In genomic region chr10:3836222-3836820, GRCh38 we compare ENCODE assay signal across 10 cellular contexts. TPM values are rescaled to one million over a fixed set of nuclear protein-coding genes. Genes with fewer than 3 reads are reported as not detected.
DNase-seq lines count a peak whose midpoint lies in the region; ATAC-seq, FAIRE-seq and TF ChIP-seq lines count a peak whose summit lies in the region.
"Had no signal": no experiment of that assay in that cellular context is flagged by ENCODE, and none has a peak within 500 bp of the region (broad histone marks: within the 10 kb centered on the region; RNA-seq: fewer than 3 reads in every experiment).

No MANE protein-coding gene starts in this region.

- no peaks in the 10 kb centered on the region for H3K79me2 ChIP-seq in H1 (ENCODE audit: control insufficient read depth in 1 of 2, insufficient read depth in 2 of 2, low read length in 2 of 2)

- no peak overlapping the region for H2AK5ac ChIP-seq in H1 (ENCODE audit: low read depth, low read length)

- H2BK20ac ChIP-seq in H1 (ENCODE audit: low read length) = no peak overlapping the region

- H4K91ac ChIP-seq in H1 (replicated peaks; ENCODE audit: insufficient read length, low read length) = no peak overlapping the region

- CTCF ChIA-PET in H1 (lab: Charles Lee; ENCODE audit: partially characterized antibody) = interaction anchor here (0.9 to 1.5 kb wide), 2 partner anchors 14 to 60 kb away, joined by 3 read pairs; no protein-coding TSS in a partner anchor

- POLR2A ChIA-PET in H1 (lab: Charles Lee; ENCODE audit: partially characterized antibody) = interaction anchor here (0.7 kb wide), 1 partner anchor 764 kb away, joined by 3 read pairs; no protein-coding TSS in a partner anchor

- 89% methylated on average over 2 of the region's 2 CpGs; no CpG with 5 or more reads in 1 of the 2 experiments for WGBS in H1 (ENCODE audit: extremely low coverage in 1 of 2, insufficient coverage in 1 of 2, insufficient read length in 1 of 2, insufficient replicate concordance in 2 of 2, low coverage in 1 of 2, low lambda C conversion rate in 2 of 2, missing lambda C conversion rate in 1 of 2), 2 experiments

- no peaks in the 10 kb centered on the region for H3K23me2 ChIP-seq in H1 (ENCODE audit: low read depth, low read length)

- H3K4me3 ChIP-seq in H1 (ENCODE audit: extremely low read depth in 1 of 4, insufficient read depth in 2 of 4, low read depth in 3 of 4, low read length in 4 of 4) = no peak overlapping the region

- DNase-seq in GM13977 (ENCODE audit: low spot score) (peak; percentile 49), H1 (ENCODE audit: low read depth in 1 of 2, low spot score in 2 of 2) (no peak), cerebellar nuclear complex (lab: John Stamatoyannopoulos, UW) (no peak), AML-193 (lab: John Stamatoyannopoulos, UW) (no peak), amygdala (lab: John Stamatoyannopoulos, UW) (no peak), NCI-H1436 treated with DMSO at 0.1 percent for 48 hours (lab: John Stamatoyannopoulos, UW) (no peak)
- DNase-seq: Calu3, foreskin melanocyte had no signal

- H3K36me3 ChIP-seq in H1 (ENCODE audit: control insufficient read depth in 2 of 4, insufficient read depth in 4 of 4, low read length in 3 of 4) = no peaks in the 10 kb centered on the region

- H2BK15ac ChIP-seq in H1 (ENCODE audit: low read length) = no peak overlapping the region

- no peak overlapping the region for H2BK5ac ChIP-seq in H1 (ENCODE audit: low read depth, low read length)

- no peak for FAIRE-seq in H1 (lab: Jason Lieb, UNC)

- no peak overlapping the region for H2BK12ac ChIP-seq in H1 (ENCODE audit: low read depth, low read length)

- H3K18ac ChIP-seq in H1 (ENCODE audit: extremely low read depth, low read length) = no peak overlapping the region

- H3K27me3 ChIP-seq in H1 (replicated peaks in 1 of 4; ENCODE audit: control insufficient read depth in 3 of 4, extremely low read depth in 1 of 4, insufficient read depth in 3 of 4, low read length in 3 of 4) = no peaks in the 10 kb centered on the region

- peaks cover 0 to 4% (median 0%) of the 10 kb centered on the region in 4 experiments; a peak in 1 of 7 replicates for H3K4me1 ChIP-seq in H1 (replicated peaks in 1 of 4; ENCODE audit: control insufficient read depth in 3 of 4, insufficient read depth in 4 of 4, low read length in 3 of 4)

- no peak overlapping the region for H4K8ac ChIP-seq in H1 (ENCODE audit: extremely low read depth, insufficient read depth, low read length)

- H3K9me3 ChIP-seq in H1 (ENCODE audit: insufficient read depth in 2 of 2, low read depth in 1 of 2, low read length in 1 of 2) = no peaks in the 10 kb centered on the region

- in situ Hi-C loops in GM13977 (cut with MboI; ENCODE audit: low pct_unique_long_range_greater_than_20kb, low sequenced_read_pairs, unreplicated experiment) = no loop called here

- no peak overlapping the region for H3K27ac ChIP-seq in H1 (ENCODE audit: low read depth, low read length)

- no peak overlapping the region for H3K4me2 ChIP-seq in H1 (ENCODE audit: insufficient read depth in 1 of 2, low read depth in 2 of 2, low read length in 2 of 2)

- TF ChIP-seq CTCF in GM13977 (IDR thresholded peaks at IDR 0.05; ENCODE audit: extremely low read depth, insufficient read depth, missing control alignments) = no peak
- no peak for TF ChIP-seq CTCF in H1 (IDR thresholded peaks at IDR 0.05; ENCODE audit: control extremely low read depth in 1 of 3, insufficient read depth in 1 of 3, low read depth in 1 of 3, low read length in 3 of 3)

- no peak for TF ChIP-seq EP300 in H1 (IDR thresholded peaks at IDR 0.05; ENCODE audit: borderline replicate concordance in 1 of 2, low read depth in 2 of 2, low read length in 2 of 2)

- H3K9ac ChIP-seq in H1 (replicated peaks in 1 of 4; ENCODE audit: extremely low read depth in 1 of 4, low read depth in 3 of 4, low read length in 3 of 4) = no peak overlapping the region

- no peak overlapping the region for H4K5ac ChIP-seq in H1 (ENCODE audit: insufficient read length, low read depth, low read length)

- H3K14ac ChIP-seq in H1 (ENCODE audit: insufficient read length) = no peak overlapping the region

- H3K4ac ChIP-seq in H1 (replicated peaks; ENCODE audit: insufficient read length, low read depth, low read length) = no peak overlapping the region

- no peaks in the 10 kb centered on the region for H3K79me1 ChIP-seq in H1 (ENCODE audit: low read depth, low read length)

- TF ChIP-seq RAD21 in H1 (IDR thresholded peaks at IDR 0.05 in 1 of 2, conservative IDR thresholded peaks at IDR 0.05 in 1 of 2; ENCODE audit: low read depth in 2 of 2, low read length in 2 of 2) = no peak

- 0 out of 2 replicates have a peak overlapping the region, but pooled peaks have one; percentile 87 for H2AFZ ChIP-seq in H1 (ENCODE audit: low read length)

- no peak for TF ChIP-seq POLR2A in H1 (IDR thresholded peaks at IDR 0.05; ENCODE audit: control extremely low read depth in 1 of 2, low read depth in 2 of 2, low read length in 2 of 2)

- H4K20me1 ChIP-seq in H1 (replicated peaks in 1 of 2; ENCODE audit: control insufficient read depth in 1 of 2, insufficient read depth in 2 of 2, low read length in 2 of 2) = no peaks in the 10 kb centered on the region

- ATAC-seq in GM21367 (IDR thresholded peaks at IDR 0.05; ENCODE audit: unreplicated experiment) (peak; percentile 54), HG03280 (IDR thresholded peaks at IDR 0.05; ENCODE audit: unreplicated experiment) (peak; percentile 66)

- no peak overlapping the region for H3K56ac ChIP-seq in H1 (replicated peaks; ENCODE audit: insufficient read length, low read depth, low read length)

- H3K23ac ChIP-seq in H1 (ENCODE audit: insufficient read length) = no peak overlapping the region

- H2BK120ac ChIP-seq in H1 (replicated peaks; ENCODE audit: low read depth, low read length) = no peak overlapping the region

TF ChIP-seq in H1, 55 proteins besides CTCF, POLR2A, EP300 and RAD21:
- TF ChIP-seq POU5F1 (IDR thresholded peaks at IDR 0.05; ENCODE audit: low read depth, low read length) (no peak), RNF2 (IDR thresholded peaks at IDR 0.05; ENCODE audit: borderline replicate concordance, low read depth, low read length, missing control alignments, poor library complexity, severe bottlenecking) (no peak), JUND (IDR thresholded peaks at IDR 0.05; ENCODE audit: low read length) (no peak), CHD1 (IDR thresholded peaks at IDR 0.05; ENCODE audit: low read depth, low read length) (no peak)

RNA-seq across cellular contexts. Expression of gene KLF6, which starts 51.3 kb away (rescaled TPM):
- total RNA-seq in H1 (2021; fragmentation: NEBNext Ultra II Directional; extraction: Animal tissue kit (Norgen Biotek cat#: 25700)) = 19.5 and 23.0 TPM in 2 replicates
- polyA plus RNA-seq in H1 (2011; rRNA removed) = 5.7 and 10.1 TPM in 2 replicates
- 8.9 TPM for polyA plus RNA-seq in H1 (2011; cell fraction: cytosol; rRNA removed)
- polyA plus RNA-seq in H1 (2011; cell fraction: nucleus; rRNA removed) = 19.0 TPM
- 9.4 to 16.4 TPM (median 12.4 TPM) in 4 replicates for polyA plus RNA-seq in H1 (2012, experiment 1 of 2)
- polyA plus RNA-seq in H1 (2012, experiment 2 of 2) = 4.0 TPM
- polyA plus RNA-seq in H1 (2013, experiment 1 of 2) = 9.9 TPM
- polyA plus RNA-seq in H1 (2013, experiment 2 of 2) = 10.1 TPM
- 19.2 and 29.7 TPM in 2 replicates for polyA minus RNA-seq in H1 (2011; rRNA and poly(A)+ RNA removed)
- polyA minus RNA-seq in H1 (2011; cell fraction: cytosol; rRNA and poly(A)+ RNA removed) = 9.5 TPM
- polyA minus RNA-seq in H1 (2011; cell fraction: nucleus; rRNA and poly(A)+ RNA removed) = 108 TPM
